ENCODE assay signal across 1 cellular context in genomic region chr13:102670130-102670529, GRCh38.
TF ChIP-seq lines count a peak whose summit lies in the region.

No MANE protein-coding gene starts in this region.

TF ChIP-seq in K562, 482 proteins besides CTCF, POLR2A, EP300 and RAD21 (continued from another document and continues in another):
- TF ChIP-seq ZNF280A (IDR thresholded peaks at IDR 0.05; ENCODE audit: low read depth, partially characterized antibody) (no peak), HMBOX1 (IDR thresholded peaks at IDR 0.05) (peak; percentile 87), ARID2 (IDR thresholded peaks at IDR 0.05) (no peak), NBN (IDR thresholded peaks at IDR 0.05; ENCODE audit: low read depth) (0 out of 2 replicates have a peak, but pooled peaks have one; percentile 21), CXXC5 (CRISPR knock-in tag; IDR thresholded peaks at IDR 0.05) (0 out of 2 replicates have a peak, but pooled peaks have one; percentile 23), ZNF518B (CRISPR knock-in tag; IDR thresholded peaks at IDR 0.05) (no peak), TAL1 (IDR thresholded peaks at IDR 0.05) (peak; percentile 87), ATF3 (IDR thresholded peaks at IDR 0.05) (peak; percentile 98), ATF3 (CRISPR knock-in tag; conservative IDR thresholded peaks at IDR 0.05) (no peak), KDM1A (IDR thresholded peaks at IDR 0.05) (peak; percentile 37 to 57; a peak in 2 of 4 replicates), CBFA2T2 (conservative IDR thresholded peaks at IDR 0.05) (peak; percentile 61), DPF2 (IDR thresholded peaks at IDR 0.05) (peak; percentile 64; the same call in 1 of the 2 replicates), USF2 (CRISPR knock-in tag; IDR thresholded peaks at IDR 0.05) (no peak), HDAC3 (IDR thresholded peaks at IDR 0.05; ENCODE audit: borderline replicate concordance, partially characterized antibody) (peak; percentile 77), ETV1 (tag; conservative IDR thresholded peaks at IDR 0.05; ENCODE audit: low read depth) (peak; percentile 66), CREM (IDR thresholded peaks at IDR 0.05; ENCODE audit: low read depth) (0 out of 2 replicates have a peak, but pooled peaks have one; percentile 32), CEBPG (CRISPR knock-in tag; IDR thresholded peaks at IDR 0.05) (peak; percentile 61; the same call in 1 of the 2 replicates), CEBPG (tag; conservative IDR thresholded peaks at IDR 0.05 in 1 of 2, IDR thresholded peaks at IDR 0.05 in 1 of 2) (peak; percentile 47 to 94), TRIM24 (IDR thresholded peaks at IDR 0.05) (peak; percentile 54 to 67; a peak in 3 of 4 replicates), SMARCE1 (IDR thresholded peaks at IDR 0.05) (0 out of 2 replicates have a peak, but pooled peaks have one; percentile 11), CEBPB (tag; IDR thresholded peaks at IDR 0.05) (peak; percentile 83), FOSL1 (tag; conservative IDR thresholded peaks at IDR 0.05) (0 out of 2 replicates have a peak, but pooled peaks have one; percentile 18), MTA2 (IDR thresholded peaks at IDR 0.05; ENCODE audit: low read depth) (peak; percentile 43; the same call in 1 of the 2 replicates), ZBTB40 (IDR thresholded peaks at IDR 0.05) (0 out of 2 replicates have a peak, but pooled peaks have one; percentile 11), ZBTB40 (CRISPR knock-in tag; IDR thresholded peaks at IDR 0.05) (no peak), PML (IDR thresholded peaks at IDR 0.05; ENCODE audit: low read length) (peak; percentile 60), HDAC2 (IDR thresholded peaks at IDR 0.05) (peak; percentile 58; the same call in 1 of the 2 replicates), FOXA3 (CRISPR knock-in tag; conservative IDR thresholded peaks at IDR 0.05 in 1 of 2, IDR thresholded peaks at IDR 0.05 in 1 of 2) (peak in 1 of 2 experiments; percentile 33; a peak in 1 of 4 replicates), NCOR1 (IDR thresholded peaks at IDR 0.05) (peak; percentile 72), TBL1XR1 (IDR thresholded peaks at IDR 0.05; ENCODE audit: low read length in 2 of 2) (peak in 1 of 2 experiments; percentile 40; a peak in 1 of 4 replicates), FOXJ3 (CRISPR knock-in tag; IDR thresholded peaks at IDR 0.05) (no peak), TEAD4 (IDR thresholded peaks at IDR 0.05; ENCODE audit: low read length) (peak; percentile 83), TEAD4 (CRISPR knock-in tag; IDR thresholded peaks at IDR 0.05; ENCODE audit: borderline replicate concordance) (no peak), CHD4 (IDR thresholded peaks at IDR 0.05; ENCODE audit: insufficient read depth, insufficient replicate concordance, low read depth, low read length, poor library complexity, severe bottlenecking) (no peak), FOXM1 (IDR thresholded peaks at IDR 0.05; ENCODE audit: low read depth) (peak; percentile 60; the same call in 1 of the 2 replicates), FOXM1 (CRISPR knock-in tag; IDR thresholded peaks at IDR 0.05; ENCODE audit: low read depth) (no peak), MXD1 (CRISPR knock-in tag; IDR thresholded peaks at IDR 0.05; ENCODE audit: borderline replicate concordance, poor library complexity, severe bottlenecking) (no peak), TCF3 (CRISPR knock-in tag; IDR thresholded peaks at IDR 0.05) (peak; percentile 55), ATF1 (CRISPR knock-in tag; IDR thresholded peaks at IDR 0.05) (no peak), ATF1 (tag; IDR thresholded peaks at IDR 0.05) (peak; percentile 67), SLC30A9 (CRISPR knock-in tag; IDR thresholded peaks at IDR 0.05) (no peak), RFX1 (IDR thresholded peaks at IDR 0.05) (peak; percentile 21; the same call in 1 of the 2 replicates), HES1 (IDR thresholded peaks at IDR 0.05; ENCODE audit: low read depth) (peak; percentile 86), ARID1B (IDR thresholded peaks at IDR 0.05) (peak; percentile 89), SMARCA4 (IDR thresholded peaks at IDR 0.05) (peak; percentile 72; the same call in 1 of the 2 replicates), SOX6 (IDR thresholded peaks at IDR 0.05) (peak; percentile 80), ASH1L (IDR thresholded peaks at IDR 0.05; ENCODE audit: borderline replicate concordance, low read depth, partially characterized antibody) (no peak), ATF7 (IDR thresholded peaks at IDR 0.05) (peak; percentile 97), ELF4 (CRISPR knock-in tag; IDR thresholded peaks at IDR 0.05) (no peak), RCOR1 (IDR thresholded peaks at IDR 0.05; ENCODE audit: borderline replicate concordance in 1 of 2, low read depth in 2 of 2, low read length in 2 of 2) (peak in 1 of 2 experiments; percentile 83; a peak in 2 of 4 replicates), SMAD4 (CRISPR knock-in tag; conservative IDR thresholded peaks at IDR 0.05) (peak; percentile 69)
